13 cellular contexts compared by ENCODE assay signal in genomic region chr1:6045561-6045960, GRCh38. TPM values are rescaled to one million over a fixed set of nuclear protein-coding genes. Genes with fewer than 3 reads are reported as not detected.
DNase-seq lines count a peak whose midpoint lies in the region; ATAC-seq, FAIRE-seq and TF ChIP-seq lines count a peak whose summit lies in the region.
"Had no signal": no experiment of that assay in that cellular context is flagged by ENCODE, and none has a peak within 500 bp of the region (broad histone marks: within the 10 kb centered on the region; RNA-seq: fewer than 3 reads in every experiment).

KCNAB2 (plus strand) TSS chr1:6045888; CDS start chr1:6051537, 5,649 bp downstream.

- no peak for TF ChIP-seq RAD21 in GM12878 (IDR thresholded peaks at IDR 0.05; ENCODE audit: insufficient read depth, low read depth, low read length)

- H3K4me1 Mint-ChIP-seq in MCF 10A (ENCODE audit: insufficient read depth, unreplicated experiment): no peaks in the 10 kb centered on the region
- H3K4me1 Mint-ChIP-seq in mesothelial cell of epicardium: no peaks in the 10 kb centered on the region

- H3K4me3 ChIP-seq in breast epithelium (no peak within 1 kb of the TSS), GM12878 (no peak within 1 kb of the TSS)
- H3K4me3 ChIP-seq: SJSA1 had no signal

- H2AFZ ChIP-seq in GM12878 (ENCODE audit: control insufficient read depth, low read depth, low read length): no peak within 1 kb of the TSS

- intact Hi-C loops in MCF 10A (cut with micrococcal nuclease) (no loop called here), breast epithelium (cut with DNase I; ENCODE audit: low total_unique reads) (loop anchor here (2.0 kb wide), 1 partner anchor 33 kb away; no protein-coding TSS in a partner anchor), GM12878 (cut with micrococcal nuclease; ENCODE audit: unreplicated experiment) (no loop called here)

- H3K27me3 Mint-ChIP-seq in MCF 10A (ENCODE audit: insufficient read depth, unreplicated experiment) (no peaks in the 10 kb centered on the region), mesothelial cell of epicardium (ENCODE audit: low read depth) (peaks cover 45% of the 10 kb centered on the region)

- H3K4me3 Mint-ChIP-seq in MCF 10A (ENCODE audit: unreplicated experiment) (no peak within 1 kb of the TSS), mesothelial cell of epicardium (no peak within 1 kb of the TSS)

- DNase-seq in MCF 10A (ENCODE audit: unreplicated experiment) (no peak), breast epithelium (ENCODE audit: low spot score in 2 of 2) (no peak), GM12878 (ENCODE audit: low read depth, low spot score) (no peak), mesothelial cell of epicardium (ENCODE audit: low spot score in 2 of 2, unreplicated experiment in 2 of 2) (no peak), DMS 273 (lab: John Stamatoyannopoulos, UW; ENCODE audit: unreplicated experiment) (no peak), NCI-H524 (lab: John Stamatoyannopoulos, UW) (no peak)
- DNase-seq: activated CD4-positive, alpha-beta T cell treated with anti-CD3 and anti-CD28 coated beads, Interleukin-2, amount 50 U/mL, for 4 hours; MV-4-11; NCI-H526 treated with DMSO at 0.1 percent for 48 hours had no signal

- RAD21 ChIA-PET in GM12878 (lab: Charles Lee; ENCODE audit: unreplicated experiment): no interaction called here

- SMC1A ChIA-PET in GM12878 (lab: Charles Lee; ENCODE audit: uncharacterized antibody, unreplicated experiment): no interaction called here

- H3K9me3 ChIP-seq in breast epithelium (no peaks in the 10 kb centered on the region), GM12878 (replicated peaks; ENCODE audit: control insufficient read depth, insufficient read depth, low read length) (no peaks in the 10 kb centered on the region)
- H3K9me3 ChIP-seq: SJSA1 had no signal

- TF ChIP-seq CTCF in MCF 10A (IDR thresholded peaks at IDR 0.05; ENCODE audit: unreplicated experiment) (no peak), breast epithelium (IDR thresholded peaks at IDR 0.05) (no peak), GM12878 (IDR thresholded peaks at IDR 0.05 in 2 of 3, conservative IDR thresholded peaks at IDR 0.05 in 1 of 3; ENCODE audit: control insufficient read depth in 2 of 3, extremely low read depth in 1 of 3, insufficient read depth in 1 of 3, low read depth in 3 of 3, low read length in 3 of 3) (no peak), mesothelial cell of epicardium (IDR thresholded peaks at IDR 0.05; ENCODE audit: unreplicated experiment) (no peak)

- H4K20me1 ChIP-seq in GM12878 (ENCODE audit: control insufficient read depth, insufficient read depth): no peaks in the 10 kb centered on the region; the same call in 1 of the 2 replicates

- ATAC-seq in GM12878 (no peak), HG03342 (IDR thresholded peaks at IDR 0.05; ENCODE audit: unreplicated experiment) (no peak)
- no peak for ATAC-seq in activated CD4-positive, CD25-positive, alpha-beta regulatory T cell treated with anti-CD3 and anti-CD28 coated beads, Interleukin-2, amount 50 U/mL, for 24 hours

- CTCF ChIA-PET in MCF 10A (lab: Yijun Ruan, JAX): no interaction called here
- CTCF ChIA-PET in GM12878 (lab: Yijun Ruan, JAX): no interaction called here

- no peak for FAIRE-seq in GM12878 (lab: Jason Lieb, UNC)
- FAIRE-seq: GM18507 had no signal

- WGBS in GM12878 (ENCODE audit: insufficient coverage, insufficient replicate concordance, low lambda C conversion rate, missing lambda C conversion rate): 95% methylated on average over 15 of the region's 15 CpGs

- no peak within 1 kb of the TSS for H3K27ac ChIP-seq in breast epithelium
- no peak within 1 kb of the TSS for H3K27ac ChIP-seq in GM12878 (ENCODE audit: control insufficient read depth, insufficient read depth)
- H3K27ac ChIP-seq: SJSA1 had no signal

- no peak for TF ChIP-seq EP300 in GM12878 (IDR thresholded peaks at IDR 0.05; ENCODE audit: borderline replicate concordance in 1 of 2, control insufficient read depth in 1 of 2, low read depth in 2 of 2, low read length in 2 of 2)

- H3K27ac Mint-ChIP-seq in MCF 10A (ENCODE audit: low read depth, unreplicated experiment): no peak within 1 kb of the TSS
- H3K27ac Mint-ChIP-seq in mesothelial cell of epicardium: no peak within 1 kb of the TSS

- no peak within 1 kb of the TSS for H3K9ac ChIP-seq in GM12878 (ENCODE audit: control insufficient read depth, insufficient read depth, low read length)

- TF ChIP-seq POLR2A in breast epithelium (IDR thresholded peaks at IDR 0.05): no peak
- no peak for TF ChIP-seq POLR2A in GM12878 (IDR thresholded peaks at IDR 0.05; ENCODE audit: low read depth, low read length)

- no peaks in the 10 kb centered on the region for H3K9me3 Mint-ChIP-seq in MCF 10A (ENCODE audit: unreplicated experiment)
- no peaks in the 10 kb centered on the region for H3K9me3 Mint-ChIP-seq in mesothelial cell of epicardium

- H3K4me1 ChIP-seq in breast epithelium (no peaks in the 10 kb centered on the region), GM12878 (ENCODE audit: control insufficient read depth, insufficient read depth, low read length) (no peaks in the 10 kb centered on the region)
- H3K4me1 ChIP-seq: SJSA1 had no signal

- POLR2A ChIA-PET in MCF 10A (lab: Yijun Ruan, JAX): interaction anchor here (0.6 kb wide), 1 partner anchor 339 kb away, joined by 3 read pairs; no protein-coding TSS in a partner anchor
- POLR2A ChIA-PET in GM12878 (lab: Charles Lee): no interaction called here

- H3K79me2 ChIP-seq in GM12878 (ENCODE audit: control insufficient read depth, insufficient read depth, low read length): no peaks in the 10 kb centered on the region

- peaks cover 4% of the 10 kb centered on the region for H3K36me3 Mint-ChIP-seq in MCF 10A (ENCODE audit: insufficient read depth, unreplicated experiment)
- H3K36me3 Mint-ChIP-seq in mesothelial cell of epicardium: no peaks in the 10 kb centered on the region

- no TSS peak for BruUV-seq in MCF 10A (replicated peaks; lab: Mats Ljungman, UMichigan)
- no TSS peak for BruUV-seq in GM12878 (replicated peaks; lab: Mats Ljungman, UMichigan)

- in situ Hi-C loops in GM12878 (cut with MboI): no loop called here

- no peaks in the 10 kb centered on the region for H3K36me3 ChIP-seq in breast epithelium
- peaks cover 18 to 30% of the 10 kb centered on the region in 2 experiments for H3K36me3 ChIP-seq in GM12878 (ENCODE audit: control insufficient read depth in 2 of 2, insufficient read depth in 2 of 2, low read length in 1 of 2)
- H3K36me3 ChIP-seq: SJSA1 had no signal

- no peaks in the 10 kb centered on the region for H3K27me3 ChIP-seq in breast epithelium
- H3K27me3 ChIP-seq in GM12878 (replicated peaks in 1 of 2; ENCODE audit: control insufficient read depth in 2 of 2, insufficient read depth in 2 of 2, low read length in 1 of 2): no peaks in the 10 kb centered on the region
- H3K27me3 ChIP-seq: SJSA1 had no signal

- H3K4me2 ChIP-seq in GM12878 (ENCODE audit: control insufficient read depth, insufficient read depth): no peak within 1 kb of the TSS

TF ChIP-seq in GM12878, 131 proteins besides CTCF, POLR2A, EP300 and RAD21 (continues in another document):
- TF ChIP-seq BRCA1 (IDR thresholded peaks at IDR 0.05; ENCODE audit: low read depth, low read length): no peak
- TF ChIP-seq CEBPB (IDR thresholded peaks at IDR 0.05; ENCODE audit: borderline replicate concordance in 1 of 2, low read depth in 2 of 2, low read length in 2 of 2): no peak
- TF ChIP-seq ZNF384 (IDR thresholded peaks at IDR 0.05; ENCODE audit: borderline replicate concordance, low read depth, low read length): no peak
- no peak for TF ChIP-seq CBFB (IDR thresholded peaks at IDR 0.05; ENCODE audit: low read depth)
- TF ChIP-seq HSF1 (IDR thresholded peaks at IDR 0.05; ENCODE audit: low read depth, low read length): no peak
- no peak for TF ChIP-seq CBX3 (IDR thresholded peaks at IDR 0.05; ENCODE audit: borderline replicate concordance, low read depth)

RNA-seq across cellular contexts. Expression of gene KCNAB2, which starts in this region (rescaled TPM):
- total RNA-seq in MCF 10A (2022) (11.8 and 13.3 TPM in 2 replicates), breast epithelium (10 to 100 TPM in 1 of 3 donors, 1 to 10 TPM in 2; 6.9 to 19.8 (median 9.8) TPM), GM12878 (2014; rRNA removed) (46.6 and 55.6 TPM in 2 replicates), GM12878 (2014; rRNA removed; fragmentation: Illumina TruSeq; extraction: Trizol) (34.8 and 36.9 TPM in 2 replicates), GM12878 (2021) (118 and 123 TPM in 2 replicates), mesothelial cell of epicardium (10.7 to 12.7 TPM (median 10.8 TPM) in 3 replicates)
- 140 and 169 TPM in 2 replicates for total RNA-seq in GM12878 (2013; cell fraction: nucleolus; rRNA removed)
- 19.6 TPM for polyA plus RNA-seq in GM12878 (2011; ENCODE audit: low read depth)
- polyA plus RNA-seq in GM12878 (2011; rRNA removed) (59.0 and 117 TPM in 2 replicates), GM12878 (2014; fragmentation: Illumina TruSeq; extraction: Trizol) (23.7 and 57.4 TPM in 2 replicates), GM12878 (2014; fragmentation: Nextera tagmentation; extraction: Ambion mirVana) (1 to 10 TPM; 2.9 to 4.7 TPM), GM12878 (2014; rRNA removed) (98.9 and 115 TPM in 2 replicates), GM12878 (2016; fragmentation: Nextera tagmentation; extraction: Ambion mirVana) (10 to 100 TPM; 67.5 to 73.2 TPM)
- 99.8 and 112 TPM in 2 replicates for polyA plus RNA-seq in GM12878 (2011; cell fraction: cytosol; rRNA removed)
- 639 and 737 TPM in 2 replicates for polyA plus RNA-seq in GM12878 (2011; cell fraction: nucleus; rRNA removed)
- polyA plus RNA-seq in GM12878 (2012): 60.1 and 83.6 TPM in 2 replicates
- polyA minus RNA-seq in GM12878 (2011; rRNA and poly(A)+ RNA removed): 64.4 and 91.4 TPM in 2 replicates
- 39.9 and 41.6 TPM in 2 replicates for polyA minus RNA-seq in GM12878 (2011; cell fraction: cytosol; rRNA and poly(A)+ RNA removed)
- 90.3 and 105 TPM in 2 replicates for polyA minus RNA-seq in GM12878 (2011; cell fraction: nucleus; rRNA and poly(A)+ RNA removed)
